Comparison of ENCODE assay signal across 36 cellular contexts in the genomic region with DNA sequence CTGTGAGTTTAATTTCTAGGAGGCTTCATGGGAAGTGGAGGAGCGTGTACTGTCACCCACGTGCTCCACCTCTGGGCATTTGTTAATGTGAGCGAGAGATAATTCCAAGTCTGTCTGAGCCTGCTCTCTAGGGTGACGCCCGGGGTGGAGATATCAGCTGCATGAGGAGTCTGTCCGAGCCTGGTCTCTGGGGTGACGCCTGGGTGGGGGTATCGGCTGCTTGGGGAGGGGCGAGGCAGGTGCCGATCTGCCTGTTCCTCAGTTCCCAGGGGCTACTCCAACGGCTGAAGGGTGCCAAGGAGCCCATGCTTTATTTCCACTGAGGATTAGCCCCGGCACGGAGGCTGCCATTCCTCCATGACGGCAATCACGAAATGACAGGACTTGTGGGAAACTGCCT.
"Had no signal": no experiment of that assay in that cellular context is flagged by ENCODE, and none has a peak within 500 bp of the region (broad histone marks: within the 10 kb centered on the region; RNA-seq: fewer than 3 reads in every experiment).

No MANE protein-coding gene starts in this region.

- H3K9me3 ChIP-seq: ascending aorta, Peyer's patch had no signal

- H3K36me3 Mint-ChIP-seq: activated naive CD8-positive, alpha-beta T cell treated with anti-CD3 and anti-CD28 coated beads for 36 hours had no signal

- H3K4me3 ChIP-seq: ascending aorta, cardiac muscle cell, Peyer's patch had no signal

- H3K27ac Mint-ChIP-seq: activated CD4-positive, alpha-beta T cell treated with anti-CD3 and anti-CD28 coated beads, Interleukin-2, amount 10 ng/mL, durations not matched to agents 24 days and 14 days; activated CD8-positive, alpha-beta T cell treated with anti-CD3 and anti-CD28 coated beads for 36 hours; activated naive CD8-positive, alpha-beta T cell treated with anti-CD3 and anti-CD28 coated beads for 36 hours; activated T-cell treated with anti-CD3 and anti-CD28 coated beads, Interleukin-2, amount 50 U/mL, for 72 hours; activated T-helper 17 cell treated with anti-CD3 and anti-CD28 coated beads, Interleukin-2, amount 50 U/mL, for 72 hours had no signal

- H3K4me1 Mint-ChIP-seq: activated CD4-positive, alpha-beta T cell treated with anti-CD3 and anti-CD28 coated beads, Interleukin-2, amount 10 ng/mL, durations not matched to agents 24 days and 14 days; activated naive CD8-positive, alpha-beta T cell treated with anti-CD3 and anti-CD28 coated beads for 36 hours; activated T-helper 17 cell treated with anti-CD3 and anti-CD28 coated beads, Interleukin-2, amount 50 U/mL, for 72 hours; central memory CD8-positive, alpha-beta T cell had no signal

- H3K27me3 ChIP-seq: ascending aorta, cardiac muscle cell, Peyer's patch had no signal

- H3K4me2 ChIP-seq: KMS-11 had no signal

- H3K36me3 ChIP-seq: ascending aorta, cardiac muscle cell, Peyer's patch, WERI-Rb-1 had no signal

- DNase-seq: activated CD4-positive, alpha-beta T cell treated with anti-CD3 and anti-CD28 coated beads, Interleukin-2, amount 10 ng/mL, durations not matched to agents 24 days and 14 days; activated CD4-positive, alpha-beta T cell treated with anti-CD3 and anti-CD28 coated beads, Interleukin-2, amount 50 U/mL, for 4 hours; activated CD4-positive, CD25-positive, alpha-beta regulatory T cell; activated CD8-positive, alpha-beta T cell treated with anti-CD3 and anti-CD28 coated beads for 36 hours; activated effector memory CD4-positive, alpha-beta T cell treated with anti-CD3 and anti-CD28 coated beads, Interleukin-2, amount 50 U/mL, for 16 hours; activated naive CD4-positive, alpha-beta T cell; activated naive CD4-positive, alpha-beta T cell treated with anti-CD3 and anti-CD28 coated beads, Interleukin-2, amount 50 U/mL, for 16 hours; activated naive CD8-positive, alpha-beta T cell treated with anti-CD3 and anti-CD28 coated beads for 36 hours; activated T-cell treated with anti-CD3 and anti-CD28 coated beads, Interleukin-2, amount 50 U/mL, for 1 hour; activated T-cell treated with anti-CD3 and anti-CD28 coated beads, Interleukin-2, amount 50 U/mL, for 72 hours; amniotic stem cell; MM.1S; MV-4-11; NCI-H1092; NCI-H146; NCI-H187; NCI-H2029 treated with DMSO at 0.1 percent for 48 hours; NCI-H2107; NCI-H510A; NCI-H526; NCI-H748 treated with DMSO at 0.1 percent for 48 hours; NK-92 treated with Interleukin-12 subunit alpha and Interleukin-12 subunit beta, amount 100 ng/mL, for 24 hours; PC-3; Peyer's patch; RPMI8226; SIG-M5; T-helper 1 cell; T-helper 2 cell; T-helper 9 cell; WERI-Rb-1 had no signal

- H3K9me3 Mint-ChIP-seq: activated CD4-positive, alpha-beta T cell treated with anti-CD3 and anti-CD28 coated beads, Interleukin-2, amount 10 ng/mL, durations not matched to agents 24 days and 14 days; activated CD8-positive, alpha-beta T cell treated with anti-CD3 and anti-CD28 coated beads for 36 hours; activated naive CD8-positive, alpha-beta T cell treated with anti-CD3 and anti-CD28 coated beads for 36 hours; activated T-cell treated with anti-CD3 and anti-CD28 coated beads, Interleukin-2, amount 50 U/mL, for 72 hours; activated T-helper 17 cell treated with anti-CD3 and anti-CD28 coated beads, Interleukin-2, amount 50 U/mL, for 72 hours; central memory CD8-positive, alpha-beta T cell had no signal

- H3K4me3 Mint-ChIP-seq: activated CD4-positive, alpha-beta T cell treated with anti-CD3 and anti-CD28 coated beads, Interleukin-2, amount 10 ng/mL, durations not matched to agents 24 days and 14 days; activated CD8-positive, alpha-beta T cell treated with anti-CD3 and anti-CD28 coated beads for 36 hours; activated naive CD8-positive, alpha-beta T cell treated with anti-CD3 and anti-CD28 coated beads for 36 hours; activated T-cell treated with anti-CD3 and anti-CD28 coated beads, Interleukin-2, amount 50 U/mL, for 72 hours; activated T-helper 17 cell treated with anti-CD3 and anti-CD28 coated beads, Interleukin-2, amount 50 U/mL, for 72 hours; central memory CD8-positive, alpha-beta T cell had no signal

- H3K4me1 ChIP-seq: ascending aorta, Peyer's patch had no signal

- H3K27ac ChIP-seq: ascending aorta, cardiac muscle cell, KMS-11, Peyer's patch, WERI-Rb-1 had no signal

- H3K27me3 Mint-ChIP-seq: activated CD4-positive, alpha-beta T cell treated with anti-CD3 and anti-CD28 coated beads, Interleukin-2, amount 10 ng/mL, durations not matched to agents 24 days and 14 days; activated CD8-positive, alpha-beta T cell treated with anti-CD3 and anti-CD28 coated beads for 36 hours; activated naive CD8-positive, alpha-beta T cell treated with anti-CD3 and anti-CD28 coated beads for 36 hours; activated T-helper 17 cell treated with anti-CD3 and anti-CD28 coated beads, Interleukin-2, amount 50 U/mL, for 72 hours had no signal

- ATAC-seq: activated CD8-positive, alpha-beta T cell treated with anti-CD3 and anti-CD28 coated beads for 36 hours; activated T-cell treated with anti-CD3 and anti-CD28 coated beads, Interleukin-2, amount 50 U/mL, for 72 hours; activated T-helper 17 cell treated with anti-CD3 and anti-CD28 coated beads, Interleukin-2, amount 50 U/mL, for 72 hours; PC-3; SK-N-SH treated with all-trans-retinoic acid at 6 μM for 48 hours had no signal
